In the genomic region with DNA sequence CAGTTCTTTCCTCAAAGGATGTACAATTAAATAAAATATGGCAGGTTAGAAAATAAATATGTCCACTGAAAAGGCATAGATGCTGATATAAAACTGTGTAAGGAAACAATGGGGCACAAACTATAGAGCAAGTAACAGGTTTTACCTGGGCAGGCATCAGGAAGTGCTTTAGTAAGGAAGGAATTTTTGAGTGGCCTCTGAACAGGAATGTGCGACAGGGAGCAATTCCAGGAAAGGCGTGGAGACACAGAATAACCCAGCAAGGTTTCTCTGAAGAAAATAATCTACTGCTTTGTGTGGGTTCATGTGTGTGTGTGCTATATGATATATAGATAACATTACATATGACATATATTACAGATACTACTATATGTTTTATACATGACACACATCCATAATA, we compare ENCODE assay signal across 1 cellular context.
TF ChIP-seq lines count a peak whose summit lies in the region.

No MANE protein-coding gene starts in this region.

TF ChIP-seq in GM23338, 12 proteins besides CTCF, POLR2A, EP300 and RAD21:
- TF ChIP-seq, protein P1, sequence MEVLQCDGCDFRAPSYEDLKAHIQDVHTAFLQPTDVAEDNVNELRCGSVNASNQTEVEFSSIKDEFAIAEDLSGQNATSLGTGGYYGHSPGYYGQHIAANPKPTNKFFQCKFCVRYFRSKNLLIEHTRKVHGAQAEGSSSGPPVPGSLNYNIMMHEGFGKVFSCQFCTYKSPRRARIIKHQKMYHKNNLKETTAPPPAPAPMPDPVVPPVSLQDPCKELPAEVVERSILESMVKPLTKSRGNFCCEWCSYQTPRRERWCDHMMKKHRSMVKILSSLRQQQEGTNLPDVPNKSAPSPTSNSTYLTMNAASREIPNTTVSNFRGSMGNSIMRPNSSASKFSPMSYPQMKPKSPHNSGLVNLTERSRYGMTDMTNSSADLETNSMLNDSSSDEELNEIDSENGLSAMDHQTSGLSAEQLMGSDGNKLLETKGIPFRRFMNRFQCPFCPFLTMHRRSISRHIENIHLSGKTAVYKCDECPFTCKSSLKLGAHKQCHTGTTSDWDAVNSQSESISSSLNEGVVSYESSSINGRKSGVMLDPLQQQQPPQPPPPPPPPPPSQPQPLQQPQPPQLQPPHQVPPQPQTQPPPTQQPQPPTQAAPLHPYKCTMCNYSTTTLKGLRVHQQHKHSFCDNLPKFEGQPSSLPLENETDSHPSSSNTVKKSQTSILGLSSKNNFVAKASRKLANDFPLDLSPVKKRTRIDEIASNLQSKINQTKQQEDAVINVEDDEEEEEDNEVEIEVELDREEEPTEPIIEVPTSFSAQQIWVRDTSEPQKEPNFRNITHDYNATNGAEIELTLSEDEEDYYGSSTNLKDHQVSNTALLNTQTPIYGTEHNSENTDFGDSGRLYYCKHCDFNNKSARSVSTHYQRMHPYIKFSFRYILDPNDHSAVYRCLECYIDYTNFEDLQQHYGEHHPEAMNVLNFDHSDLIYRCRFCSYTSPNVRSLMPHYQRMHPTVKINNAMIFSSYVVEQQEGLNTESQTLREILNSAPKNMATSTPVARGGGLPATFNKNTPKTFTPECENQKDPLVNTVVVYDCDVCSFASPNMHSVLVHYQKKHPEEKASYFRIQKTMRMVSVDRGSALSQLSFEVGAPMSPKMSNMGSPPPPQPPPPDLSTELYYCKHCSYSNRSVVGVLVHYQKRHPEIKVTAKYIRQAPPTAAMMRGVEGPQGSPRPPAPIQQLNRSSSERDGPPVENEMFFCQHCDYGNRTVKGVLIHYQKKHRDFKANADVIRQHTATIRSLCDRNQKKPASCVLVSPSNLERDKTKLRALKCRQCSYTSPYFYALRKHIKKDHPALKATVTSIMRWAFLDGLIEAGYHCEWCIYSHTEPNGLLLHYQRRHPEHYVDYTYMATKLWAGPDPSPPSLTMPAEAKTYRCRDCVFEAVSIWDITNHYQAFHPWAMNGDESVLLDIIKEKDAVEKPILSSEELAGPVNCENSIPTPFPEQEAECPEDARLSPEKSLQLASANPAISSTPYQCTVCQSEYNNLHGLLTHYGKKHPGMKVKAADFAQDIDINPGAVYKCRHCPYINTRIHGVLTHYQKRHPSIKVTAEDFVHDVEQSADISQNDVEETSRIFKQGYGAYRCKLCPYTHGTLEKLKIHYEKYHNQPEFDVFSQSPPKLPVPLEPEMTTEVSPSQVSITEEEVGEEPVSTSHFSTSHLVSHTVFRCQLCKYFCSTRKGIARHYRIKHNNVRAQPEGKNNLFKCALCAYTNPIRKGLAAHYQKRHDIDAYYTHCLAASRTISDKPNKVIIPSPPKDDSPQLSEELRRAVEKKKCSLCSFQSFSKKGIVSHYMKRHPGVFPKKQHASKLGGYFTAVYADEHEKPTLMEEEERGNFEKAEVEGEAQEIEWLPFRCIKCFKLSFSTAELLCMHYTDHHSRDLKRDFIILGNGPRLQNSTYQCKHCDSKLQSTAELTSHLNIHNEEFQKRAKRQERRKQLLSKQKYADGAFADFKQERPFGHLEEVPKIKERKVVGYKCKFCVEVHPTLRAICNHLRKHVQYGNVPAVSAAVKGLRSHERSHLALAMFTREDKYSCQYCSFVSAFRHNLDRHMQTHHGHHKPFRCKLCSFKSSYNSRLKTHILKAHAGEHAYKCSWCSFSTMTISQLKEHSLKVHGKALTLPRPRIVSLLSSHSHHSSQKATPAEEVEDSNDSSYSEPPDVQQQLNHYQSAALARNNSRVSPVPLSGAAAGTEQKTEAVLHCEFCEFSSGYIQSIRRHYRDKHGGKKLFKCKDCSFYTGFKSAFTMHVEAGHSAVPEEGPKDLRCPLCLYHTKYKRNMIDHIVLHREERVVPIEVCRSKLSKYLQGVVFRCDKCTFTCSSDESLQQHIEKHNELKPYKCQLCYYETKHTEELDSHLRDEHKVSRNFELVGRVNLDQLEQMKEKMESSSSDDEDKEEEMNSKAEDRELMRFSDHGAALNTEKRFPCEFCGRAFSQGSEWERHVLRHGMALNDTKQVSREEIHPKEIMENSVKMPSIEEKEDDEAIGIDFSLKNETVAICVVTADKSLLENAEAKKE (CRISPR knock-in tag; IDR thresholded peaks at IDR 0.05): no peak
- no peak for TF ChIP-seq JUNB (IDR thresholded peaks at IDR 0.05; ENCODE audit: unreplicated experiment)
- TF ChIP-seq EZH2 (IDR thresholded peaks at IDR 0.05; ENCODE audit: low read depth, unreplicated experiment): no peak
- TF ChIP-seq ZNF114 (CRISPR knock-in tag; IDR thresholded peaks at IDR 0.05): no peak
- no peak for TF ChIP-seq STAT1 (IDR thresholded peaks at IDR 0.05; ENCODE audit: unreplicated experiment)
- TF ChIP-seq, protein P2, sequence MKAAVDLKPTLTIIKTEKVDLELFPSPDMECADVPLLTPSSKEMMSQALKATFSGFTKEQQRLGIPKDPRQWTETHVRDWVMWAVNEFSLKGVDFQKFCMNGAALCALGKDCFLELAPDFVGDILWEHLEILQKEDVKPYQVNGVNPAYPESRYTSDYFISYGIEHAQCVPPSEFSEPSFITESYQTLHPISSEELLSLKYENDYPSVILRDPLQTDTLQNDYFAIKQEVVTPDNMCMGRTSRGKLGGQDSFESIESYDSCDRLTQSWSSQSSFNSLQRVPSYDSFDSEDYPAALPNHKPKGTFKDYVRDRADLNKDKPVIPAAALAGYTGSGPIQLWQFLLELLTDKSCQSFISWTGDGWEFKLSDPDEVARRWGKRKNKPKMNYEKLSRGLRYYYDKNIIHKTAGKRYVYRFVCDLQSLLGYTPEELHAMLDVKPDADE (IDR thresholded peaks at IDR 0.05): no peak
- TF ChIP-seq ZNF331 (CRISPR knock-in tag; IDR thresholded peaks at IDR 0.05; ENCODE audit: low read depth): no peak
- TF ChIP-seq EZH2phosphoT487 (IDR thresholded peaks at IDR 0.05; ENCODE audit: unreplicated experiment): no peak
- TF ChIP-seq CREB1 (CRISPR knock-in tag; IDR thresholded peaks at IDR 0.05; ENCODE audit: low read depth): no peak
- TF ChIP-seq NANOG (IDR thresholded peaks at IDR 0.05; ENCODE audit: borderline replicate concordance): no peak
- no peak for TF ChIP-seq POLR2AphosphoS5 (IDR thresholded peaks at IDR 0.05; ENCODE audit: low read depth)
TF ChIP-seq in GM23338: peak in this region for 0.
